ENCODE assay signal across 1 cellular context in the genomic region with DNA sequence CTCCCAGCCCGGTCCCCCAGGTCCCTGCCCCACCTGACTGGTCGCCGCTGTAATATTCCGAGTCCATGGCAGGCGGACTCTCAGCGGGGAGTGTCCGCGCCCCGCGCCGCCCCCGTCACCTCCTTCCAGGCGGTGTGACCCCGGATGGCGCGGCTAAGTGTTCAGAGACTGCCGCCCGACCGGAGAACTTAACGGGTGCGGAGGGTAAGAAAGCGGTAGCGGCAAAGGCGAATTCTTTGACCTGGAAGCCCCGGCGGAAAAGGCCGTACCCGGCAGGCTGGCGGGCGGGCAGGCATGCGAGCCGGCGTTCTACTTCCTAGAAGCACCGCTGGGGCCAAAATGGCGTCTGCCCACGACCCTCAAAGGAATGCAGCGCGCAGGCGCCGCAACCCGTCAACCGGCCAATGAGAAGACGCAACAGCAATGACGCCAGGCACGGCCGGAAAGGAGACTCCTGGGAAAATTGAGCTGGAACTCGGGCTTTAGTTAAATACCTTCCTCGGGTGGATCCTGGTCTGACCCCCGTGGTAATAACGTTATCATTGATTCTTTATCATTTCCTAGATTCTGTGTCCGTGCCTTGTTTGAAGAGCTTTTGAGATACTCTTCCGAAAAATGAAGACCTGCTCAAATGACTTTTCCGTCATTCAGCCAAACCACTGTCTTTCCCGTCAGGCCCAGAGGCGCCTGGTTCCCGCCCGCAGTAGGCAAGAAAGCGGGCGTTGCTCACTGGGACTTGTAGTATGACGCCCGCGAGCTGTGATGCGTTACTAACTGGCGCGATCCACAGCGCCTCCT.
TF ChIP-seq lines count a peak whose summit lies in the region.

A gene (minus strand): TSS at position 348 of the 798 bp plus-strand sequence. CDS start 281 bp downstream, at position 67.

TF ChIP-seq in K562, 482 proteins besides CTCF, POLR2A, EP300 and RAD21 (continued from another document and continues in another):
- TF ChIP-seq, protein P1, sequence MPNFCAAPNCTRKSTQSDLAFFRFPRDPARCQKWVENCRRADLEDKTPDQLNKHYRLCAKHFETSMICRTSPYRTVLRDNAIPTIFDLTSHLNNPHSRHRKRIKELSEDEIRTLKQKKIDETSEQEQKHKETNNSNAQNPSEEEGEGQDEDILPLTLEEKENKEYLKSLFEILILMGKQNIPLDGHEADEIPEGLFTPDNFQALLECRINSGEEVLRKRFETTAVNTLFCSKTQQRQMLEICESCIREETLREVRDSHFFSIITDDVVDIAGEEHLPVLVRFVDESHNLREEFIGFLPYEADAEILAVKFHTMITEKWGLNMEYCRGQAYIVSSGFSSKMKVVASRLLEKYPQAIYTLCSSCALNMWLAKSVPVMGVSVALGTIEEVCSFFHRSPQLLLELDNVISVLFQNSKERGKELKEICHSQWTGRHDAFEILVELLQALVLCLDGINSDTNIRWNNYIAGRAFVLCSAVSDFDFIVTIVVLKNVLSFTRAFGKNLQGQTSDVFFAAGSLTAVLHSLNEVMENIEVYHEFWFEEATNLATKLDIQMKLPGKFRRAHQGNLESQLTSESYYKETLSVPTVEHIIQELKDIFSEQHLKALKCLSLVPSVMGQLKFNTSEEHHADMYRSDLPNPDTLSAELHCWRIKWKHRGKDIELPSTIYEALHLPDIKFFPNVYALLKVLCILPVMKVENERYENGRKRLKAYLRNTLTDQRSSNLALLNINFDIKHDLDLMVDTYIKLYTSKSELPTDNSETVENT (CRISPR knock-in tag; IDR thresholded peaks at IDR 0.05), result peak; percentile 64; the same call in 1 of the 2 replicates
- TF ChIP-seq TFAM (CRISPR knock-in tag; conservative IDR thresholded peaks at IDR 0.05) (no peak), ZNF586 (CRISPR knock-in tag; conservative IDR thresholded peaks at IDR 0.05) (no peak), TRIM24 (IDR thresholded peaks at IDR 0.05) (no peak), ZNF589 (CRISPR knock-in tag; IDR thresholded peaks at IDR 0.05; ENCODE audit: low read depth) (peak; percentile 67; the same call in 1 of the 2 replicates), HNRNPUL1 (IDR thresholded peaks at IDR 0.05; ENCODE audit: low read length) (no peak), MXI1 (IDR thresholded peaks at IDR 0.05; ENCODE audit: low read depth, low read length) (peak; percentile 50; the same call in 1 of the 2 replicates), ZNF224 (CRISPR knock-in tag; IDR thresholded peaks at IDR 0.05) (no peak), TBP (optimal IDR thresholded peaks at IDR 0.05; ENCODE audit: low read depth, low read length) (peak; percentile 68), ZNF174 (CRISPR knock-in tag; IDR thresholded peaks at IDR 0.05) (no peak), ZNF175 (CRISPR knock-in tag; IDR thresholded peaks at IDR 0.05; ENCODE audit: low read depth) (no peak), ZNF766 (CRISPR knock-in tag; conservative IDR thresholded peaks at IDR 0.05) (no peak; the same call in none of the 2 replicates), MYNN (IDR thresholded peaks at IDR 0.05) (no peak), MYNN (CRISPR knock-in tag; IDR thresholded peaks at IDR 0.05) (no peak), STAT5A (IDR thresholded peaks at IDR 0.05; ENCODE audit: borderline replicate concordance, low read length) (no peak), NFRKB (IDR thresholded peaks at IDR 0.05; ENCODE audit: low read depth) (peak; percentile 80), POU5F1 (IDR thresholded peaks at IDR 0.05; ENCODE audit: borderline replicate concordance, low read depth, low read length, partially characterized antibody) (no peak), SMARCC2 (IDR thresholded peaks at IDR 0.05; ENCODE audit: low read depth) (no peak), TAF9B (IDR thresholded peaks at IDR 0.05; ENCODE audit: partially characterized antibody) (peak; percentile 84), BACH1 (tag; IDR thresholded peaks at IDR 0.05) (peak; percentile 57; the same call in 1 of the 2 replicates), MYBL2 (IDR thresholded peaks at IDR 0.05; ENCODE audit: low read depth) (no peak; the same call in 1 of the 2 replicates), MYBL2 (CRISPR knock-in tag; IDR thresholded peaks at IDR 0.05; ENCODE audit: borderline replicate concordance) (no peak), U2AF2 (optimal IDR thresholded peaks at IDR 0.05; ENCODE audit: low read depth, low read length) (no peak), DPF2 (IDR thresholded peaks at IDR 0.05) (no peak), PTRF (tag; IDR thresholded peaks at IDR 0.05) (no peak), ATF7 (IDR thresholded peaks at IDR 0.05) (peak; percentile 89), HLTF (IDR thresholded peaks at IDR 0.05) (no peak), TAL1 (IDR thresholded peaks at IDR 0.05) (no peak), HDAC1 (IDR thresholded peaks at IDR 0.05) (peak in 1 of 2 experiments; percentile 75; a peak in 2 of 4 replicates), PRMT5 (CRISPR knock-in tag; IDR thresholded peaks at IDR 0.05) (0 out of 2 replicates have a peak, but pooled peaks have one; percentile 67), YY1 (IDR thresholded peaks at IDR 0.05; ENCODE audit: borderline replicate concordance in 1 of 3, control insufficient read depth in 1 of 3, extremely low read depth in 1 of 3, insufficient read depth in 3 of 3, insufficient read length in 1 of 3, insufficient replicate concordance in 2 of 3, low read depth in 1 of 3, low read length in 2 of 3) (peak; percentile 86 to 98 (median 96)), XRCC3 (IDR thresholded peaks at IDR 0.05) (no peak)
- TF ChIP-seq, protein P2, sequence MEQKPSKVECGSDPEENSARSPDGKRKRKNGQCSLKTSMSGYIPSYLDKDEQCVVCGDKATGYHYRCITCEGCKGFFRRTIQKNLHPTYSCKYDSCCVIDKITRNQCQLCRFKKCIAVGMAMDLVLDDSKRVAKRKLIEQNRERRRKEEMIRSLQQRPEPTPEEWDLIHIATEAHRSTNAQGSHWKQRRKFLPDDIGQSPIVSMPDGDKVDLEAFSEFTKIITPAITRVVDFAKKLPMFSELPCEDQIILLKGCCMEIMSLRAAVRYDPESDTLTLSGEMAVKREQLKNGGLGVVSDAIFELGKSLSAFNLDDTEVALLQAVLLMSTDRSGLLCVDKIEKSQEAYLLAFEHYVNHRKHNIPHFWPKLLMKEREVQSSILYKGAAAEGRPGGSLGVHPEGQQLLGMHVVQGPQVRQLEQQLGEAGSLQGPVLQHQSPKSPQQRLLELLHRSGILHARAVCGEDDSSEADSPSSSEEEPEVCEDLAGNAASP (IDR thresholded peaks at IDR 0.05), result no peak
- TF ChIP-seq, protein P3, sequence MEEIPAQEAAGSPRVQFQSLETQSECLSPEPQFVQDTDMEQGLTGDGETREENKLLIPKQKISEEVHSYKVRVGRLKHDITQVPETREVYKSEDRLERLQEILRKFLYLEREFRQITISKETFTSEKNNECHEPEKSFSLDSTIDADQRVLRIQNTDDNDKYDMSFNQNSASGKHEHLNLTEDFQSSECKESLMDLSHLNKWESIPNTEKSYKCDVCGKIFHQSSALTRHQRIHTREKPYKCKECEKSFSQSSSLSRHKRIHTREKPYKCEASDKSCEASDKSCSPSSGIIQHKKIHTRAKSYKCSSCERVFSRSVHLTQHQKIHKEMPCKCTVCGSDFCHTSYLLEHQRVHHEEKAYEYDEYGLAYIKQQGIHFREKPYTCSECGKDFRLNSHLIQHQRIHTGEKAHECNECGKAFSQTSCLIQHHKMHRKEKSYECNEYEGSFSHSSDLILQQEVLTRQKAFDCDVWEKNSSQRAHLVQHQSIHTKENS (CRISPR knock-in tag; IDR thresholded peaks at IDR 0.05), result no peak
- TF ChIP-seq, protein P4, sequence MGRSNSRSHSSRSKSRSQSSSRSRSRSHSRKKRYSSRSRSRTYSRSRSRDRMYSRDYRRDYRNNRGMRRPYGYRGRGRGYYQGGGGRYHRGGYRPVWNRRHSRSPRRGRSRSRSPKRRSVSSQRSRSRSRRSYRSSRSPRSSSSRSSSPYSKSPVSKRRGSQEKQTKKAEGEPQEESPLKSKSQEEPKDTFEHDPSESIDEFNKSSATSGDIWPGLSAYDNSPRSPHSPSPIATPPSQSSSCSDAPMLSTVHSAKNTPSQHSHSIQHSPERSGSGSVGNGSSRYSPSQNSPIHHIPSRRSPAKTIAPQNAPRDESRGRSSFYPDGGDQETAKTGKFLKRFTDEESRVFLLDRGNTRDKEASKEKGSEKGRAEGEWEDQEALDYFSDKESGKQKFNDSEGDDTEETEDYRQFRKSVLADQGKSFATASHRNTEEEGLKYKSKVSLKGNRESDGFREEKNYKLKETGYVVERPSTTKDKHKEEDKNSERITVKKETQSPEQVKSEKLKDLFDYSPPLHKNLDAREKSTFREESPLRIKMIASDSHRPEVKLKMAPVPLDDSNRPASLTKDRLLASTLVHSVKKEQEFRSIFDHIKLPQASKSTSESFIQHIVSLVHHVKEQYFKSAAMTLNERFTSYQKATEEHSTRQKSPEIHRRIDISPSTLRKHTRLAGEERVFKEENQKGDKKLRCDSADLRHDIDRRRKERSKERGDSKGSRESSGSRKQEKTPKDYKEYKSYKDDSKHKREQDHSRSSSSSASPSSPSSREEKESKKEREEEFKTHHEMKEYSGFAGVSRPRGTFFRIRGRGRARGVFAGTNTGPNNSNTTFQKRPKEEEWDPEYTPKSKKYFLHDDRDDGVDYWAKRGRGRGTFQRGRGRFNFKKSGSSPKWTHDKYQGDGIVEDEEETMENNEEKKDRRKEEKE (IDR thresholded peaks at IDR 0.05; ENCODE audit: borderline replicate concordance in 1 of 2, control insufficient read depth in 1 of 2, low read depth in 2 of 2, low read length in 1 of 2), result no peak
- TF ChIP-seq, protein P5, sequence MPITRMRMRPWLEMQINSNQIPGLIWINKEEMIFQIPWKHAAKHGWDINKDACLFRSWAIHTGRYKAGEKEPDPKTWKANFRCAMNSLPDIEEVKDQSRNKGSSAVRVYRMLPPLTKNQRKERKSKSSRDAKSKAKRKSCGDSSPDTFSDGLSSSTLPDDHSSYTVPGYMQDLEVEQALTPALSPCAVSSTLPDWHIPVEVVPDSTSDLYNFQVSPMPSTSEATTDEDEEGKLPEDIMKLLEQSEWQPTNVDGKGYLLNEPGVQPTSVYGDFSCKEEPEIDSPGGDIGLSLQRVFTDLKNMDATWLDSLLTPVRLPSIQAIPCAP (CRISPR knock-in tag; IDR thresholded peaks at IDR 0.05; ENCODE audit: borderline replicate concordance), result no peak
- TF ChIP-seq, protein P6, sequence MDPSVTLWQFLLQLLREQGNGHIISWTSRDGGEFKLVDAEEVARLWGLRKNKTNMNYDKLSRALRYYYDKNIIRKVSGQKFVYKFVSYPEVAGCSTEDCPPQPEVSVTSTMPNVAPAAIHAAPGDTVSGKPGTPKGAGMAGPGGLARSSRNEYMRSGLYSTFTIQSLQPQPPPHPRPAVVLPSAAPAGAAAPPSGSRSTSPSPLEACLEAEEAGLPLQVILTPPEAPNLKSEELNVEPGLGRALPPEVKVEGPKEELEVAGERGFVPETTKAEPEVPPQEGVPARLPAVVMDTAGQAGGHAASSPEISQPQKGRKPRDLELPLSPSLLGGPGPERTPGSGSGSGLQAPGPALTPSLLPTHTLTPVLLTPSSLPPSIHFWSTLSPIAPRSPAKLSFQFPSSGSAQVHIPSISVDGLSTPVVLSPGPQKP (CRISPR knock-in tag; IDR thresholded peaks at IDR 0.05), result no peak
- TF ChIP-seq, protein P7, sequence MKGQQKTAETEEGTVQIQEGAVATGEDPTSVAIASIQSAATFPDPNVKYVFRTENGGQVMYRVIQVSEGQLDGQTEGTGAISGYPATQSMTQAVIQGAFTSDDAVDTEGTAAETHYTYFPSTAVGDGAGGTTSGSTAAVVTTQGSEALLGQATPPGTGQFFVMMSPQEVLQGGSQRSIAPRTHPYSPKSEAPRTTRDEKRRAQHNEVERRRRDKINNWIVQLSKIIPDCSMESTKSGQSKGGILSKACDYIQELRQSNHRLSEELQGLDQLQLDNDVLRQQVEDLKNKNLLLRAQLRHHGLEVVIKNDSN (CRISPR knock-in tag; IDR thresholded peaks at IDR 0.05), result no peak
- TF ChIP-seq, protein P8, sequence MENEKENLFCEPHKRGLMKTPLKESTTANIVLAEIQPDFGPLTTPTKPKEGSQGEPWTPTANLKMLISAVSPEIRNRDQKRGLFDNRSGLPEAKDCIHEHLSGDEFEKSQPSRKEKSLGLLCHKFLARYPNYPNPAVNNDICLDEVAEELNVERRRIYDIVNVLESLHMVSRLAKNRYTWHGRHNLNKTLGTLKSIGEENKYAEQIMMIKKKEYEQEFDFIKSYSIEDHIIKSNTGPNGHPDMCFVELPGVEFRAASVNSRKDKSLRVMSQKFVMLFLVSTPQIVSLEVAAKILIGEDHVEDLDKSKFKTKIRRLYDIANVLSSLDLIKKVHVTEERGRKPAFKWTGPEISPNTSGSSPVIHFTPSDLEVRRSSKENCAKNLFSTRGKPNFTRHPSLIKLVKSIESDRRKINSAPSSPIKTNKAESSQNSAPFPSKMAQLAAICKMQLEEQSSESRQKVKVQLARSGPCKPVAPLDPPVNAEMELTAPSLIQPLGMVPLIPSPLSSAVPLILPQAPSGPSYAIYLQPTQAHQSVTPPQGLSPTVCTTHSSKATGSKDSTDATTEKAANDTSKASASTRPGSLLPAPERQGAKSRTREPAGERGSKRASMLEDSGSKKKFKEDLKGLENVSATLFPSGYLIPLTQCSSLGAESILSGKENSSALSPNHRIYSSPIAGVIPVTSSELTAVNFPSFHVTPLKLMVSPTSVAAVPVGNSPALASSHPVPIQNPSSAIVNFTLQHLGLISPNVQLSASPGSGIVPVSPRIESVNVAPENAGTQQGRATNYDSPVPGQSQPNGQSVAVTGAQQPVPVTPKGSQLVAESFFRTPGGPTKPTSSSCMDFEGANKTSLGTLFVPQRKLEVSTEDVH (IDR thresholded peaks at IDR 0.05; ENCODE audit: low read depth, partially characterized antibody), result peak; percentile 70
- TF ChIP-seq, protein P9, sequence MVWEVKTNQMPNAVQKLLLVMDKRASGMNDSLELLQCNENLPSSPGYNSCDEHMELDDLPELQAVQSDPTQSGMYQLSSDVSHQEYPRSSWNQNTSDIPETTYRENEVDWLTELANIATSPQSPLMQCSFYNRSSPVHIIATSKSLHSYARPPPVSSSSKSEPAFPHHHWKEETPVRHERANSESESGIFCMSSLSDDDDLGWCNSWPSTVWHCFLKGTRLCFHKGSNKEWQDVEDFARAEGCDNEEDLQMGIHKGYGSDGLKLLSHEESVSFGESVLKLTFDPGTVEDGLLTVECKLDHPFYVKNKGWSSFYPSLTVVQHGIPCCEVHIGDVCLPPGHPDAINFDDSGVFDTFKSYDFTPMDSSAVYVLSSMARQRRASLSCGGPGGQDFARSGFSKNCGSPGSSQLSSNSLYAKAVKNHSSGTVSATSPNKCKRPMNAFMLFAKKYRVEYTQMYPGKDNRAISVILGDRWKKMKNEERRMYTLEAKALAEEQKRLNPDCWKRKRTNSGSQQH (CRISPR knock-in tag; IDR thresholded peaks at IDR 0.05), result no peak
- TF ChIP-seq, protein P10, sequence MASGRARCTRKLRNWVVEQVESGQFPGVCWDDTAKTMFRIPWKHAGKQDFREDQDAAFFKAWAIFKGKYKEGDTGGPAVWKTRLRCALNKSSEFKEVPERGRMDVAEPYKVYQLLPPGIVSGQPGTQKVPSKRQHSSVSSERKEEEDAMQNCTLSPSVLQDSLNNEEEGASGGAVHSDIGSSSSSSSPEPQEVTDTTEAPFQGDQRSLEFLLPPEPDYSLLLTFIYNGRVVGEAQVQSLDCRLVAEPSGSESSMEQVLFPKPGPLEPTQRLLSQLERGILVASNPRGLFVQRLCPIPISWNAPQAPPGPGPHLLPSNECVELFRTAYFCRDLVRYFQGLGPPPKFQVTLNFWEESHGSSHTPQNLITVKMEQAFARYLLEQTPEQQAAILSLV (tag; IDR thresholded peaks at IDR 0.05), result no peak
- TF ChIP-seq, protein P11, sequence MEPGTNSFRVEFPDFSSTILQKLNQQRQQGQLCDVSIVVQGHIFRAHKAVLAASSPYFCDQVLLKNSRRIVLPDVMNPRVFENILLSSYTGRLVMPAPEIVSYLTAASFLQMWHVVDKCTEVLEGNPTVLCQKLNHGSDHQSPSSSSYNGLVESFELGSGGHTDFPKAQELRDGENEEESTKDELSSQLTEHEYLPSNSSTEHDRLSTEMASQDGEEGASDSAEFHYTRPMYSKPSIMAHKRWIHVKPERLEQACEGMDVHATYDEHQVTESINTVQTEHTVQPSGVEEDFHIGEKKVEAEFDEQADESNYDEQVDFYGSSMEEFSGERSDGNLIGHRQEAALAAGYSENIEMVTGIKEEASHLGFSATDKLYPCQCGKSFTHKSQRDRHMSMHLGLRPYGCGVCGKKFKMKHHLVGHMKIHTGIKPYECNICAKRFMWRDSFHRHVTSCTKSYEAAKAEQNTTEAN (CRISPR knock-in tag; IDR thresholded peaks at IDR 0.05), result no peak
